In the genomic region with DNA sequence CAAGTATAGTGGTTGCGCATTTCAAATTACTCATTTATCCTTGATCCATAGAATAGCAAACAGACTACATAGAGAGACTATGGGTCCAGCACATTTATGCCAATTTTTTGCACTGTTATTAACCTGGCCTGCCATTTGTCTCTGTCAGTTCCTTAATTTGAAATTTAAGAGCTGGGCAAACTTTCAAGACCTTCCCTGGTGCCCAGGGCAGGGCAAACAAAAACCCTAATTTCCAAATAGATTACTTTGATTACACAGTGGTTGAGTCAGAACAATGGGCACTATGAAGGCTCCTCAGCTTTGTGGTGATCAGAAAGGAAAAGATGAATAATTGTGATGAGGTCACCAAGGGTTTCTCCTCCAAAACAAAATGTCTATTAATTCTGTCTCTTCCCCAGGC, we compare ENCODE assay signal across 18 cellular contexts.
A peak's percentile ranks its signal among the peaks of the same experiment; 100 is the strongest.
DNase-seq lines count a peak whose midpoint lies in the region; ATAC-seq and TF ChIP-seq lines count a peak whose summit lies in the region.
"Had no signal": no experiment of that assay in that cellular context is flagged by ENCODE, and none has a peak within 500 bp of the region (broad histone marks: within the 10 kb centered on the region; RNA-seq: fewer than 3 reads in every experiment).

No MANE protein-coding gene starts in this region.

- H4K20me1 ChIP-seq in mammary epithelial cell (ENCODE audit: insufficient read depth, low read length): no peaks in the 10 kb centered on the region

- H3K27ac ChIP-seq in mammary epithelial cell (ENCODE audit: insufficient read depth, low read depth, low read length) (peak overlapping the region; percentile 90), left ventricle myocardium inferior (replicated peaks) (no peak overlapping the region)
- H3K27ac ChIP-seq: ascending aorta, neutrophil, skin epidermis, stomach had no signal

- dilution Hi-C loops in mammary epithelial cell (cut with HindIII; ENCODE audit: low sequenced_read_pairs): no loop called here

- H3K9me3 Mint-ChIP-seq in mesothelial cell of epicardium: peaks cover 6% of the 10 kb centered on the region
- no peaks in the 10 kb centered on the region for H3K9me3 Mint-ChIP-seq in nephron progenitor cell
- H3K9me3 Mint-ChIP-seq: activated T-helper 1 cell treated with anti-CD3 and anti-CD28 coated beads, Interleukin-12 subunit alpha, Interleukin-12 subunit beta, Interleukin-2, Interleukin-4 antibody, amounts not matched to agents 30 ng/mL and 10 ng/mL and 1 ng/mL, durations not matched to agents 14 hours and 24 hours and 36 hours had no signal

- no peak for ATAC-seq in GM21717 (IDR thresholded peaks at IDR 0.05; ENCODE audit: unreplicated experiment)

- intact Hi-C loops in mammary epithelial cell (cut with micrococcal nuclease) (loop anchor here (5.0 to 10.0 kb wide), 4 partner anchors 53 to 232 kb away; no protein-coding TSS in a partner anchor), left ventricle myocardium inferior (cut with micrococcal nuclease) (no loop called here)

- no peak overlapping the region for H3K4me3 ChIP-seq in MG63
- no peak overlapping the region for H3K4me3 ChIP-seq in mammary epithelial cell (replicated peaks in 1 of 3; ENCODE audit: insufficient read depth in 1 of 3, low read depth in 2 of 3, low read length in 3 of 3)
- no peak overlapping the region for H3K4me3 ChIP-seq in left ventricle myocardium inferior
- H3K4me3 ChIP-seq: ascending aorta, skin epidermis, stomach had no signal

- H2AFZ ChIP-seq in mammary epithelial cell (ENCODE audit: low read depth, low read length): no peak overlapping the region

- no peaks in the 10 kb centered on the region for H3K27me3 Mint-ChIP-seq in mesothelial cell of epicardium (ENCODE audit: low read depth)
- peaks cover 3% of the 10 kb centered on the region for H3K27me3 Mint-ChIP-seq in nephron progenitor cell (ENCODE audit: low read depth, poor library complexity)

- no peaks in the 10 kb centered on the region for H3K36me3 ChIP-seq in MG63
- H3K36me3 ChIP-seq in mammary epithelial cell (ENCODE audit: insufficient read depth, low read length): no peaks in the 10 kb centered on the region
- no peaks in the 10 kb centered on the region for H3K36me3 ChIP-seq in left ventricle myocardium inferior
- H3K36me3 ChIP-seq: ascending aorta, neutrophil, stomach had no signal

- DNase-seq in COLO829 (ENCODE audit: low spot score) (peak; percentile 63), MG63 (peak; percentile 52), mammary epithelial cell (peak; percentile 85), mesothelial cell of epicardium (ENCODE audit: low spot score in 2 of 2, unreplicated experiment in 2 of 2) (no peak), NCI-H345 treated with DMSO at 0.1 percent for 48 hours (lab: John Stamatoyannopoulos, UW; ENCODE audit: unreplicated experiment) (no peak), left ventricle myocardium inferior (no peak), nephron progenitor cell (no peak)
- DNase-seq: H7, Karpas-422, NCI-H1694 treated with DMSO at 0.1 percent for 48 hours, NCI-H526 treated with DMSO at 0.1 percent for 48 hours, RPMI8226, stomach had no signal

- H3K9me3 ChIP-seq in MG63 (0 out of 2 replicates have a peak, but pooled peaks cover 5% of the 10 kb centered on the region), mammary epithelial cell (replicated peaks; ENCODE audit: insufficient read depth, low read length) (no peaks in the 10 kb centered on the region), left ventricle myocardium inferior (replicated peaks) (peaks cover 8% of the 10 kb centered on the region)
- H3K9me3 ChIP-seq: ascending aorta, neutrophil, stomach had no signal

- H3K4me1 ChIP-seq in mammary epithelial cell (ENCODE audit: insufficient read depth, low read length) (peaks cover 57% of the 10 kb centered on the region), left ventricle myocardium inferior (no peaks in the 10 kb centered on the region)

- H3K27me3 ChIP-seq in MG63 (no peaks in the 10 kb centered on the region), mammary epithelial cell (ENCODE audit: insufficient read depth, low read length) (no peaks in the 10 kb centered on the region), left ventricle myocardium inferior (ENCODE audit: low read depth) (no peaks in the 10 kb centered on the region)
- H3K27me3 ChIP-seq: ascending aorta, neutrophil, stomach had no signal

- H3K4me1 Mint-ChIP-seq in mesothelial cell of epicardium: peaks cover 26% of the 10 kb centered on the region
- H3K4me1 Mint-ChIP-seq in nephron progenitor cell: no peaks in the 10 kb centered on the region

- H3K36me3 Mint-ChIP-seq in mesothelial cell of epicardium (no peaks in the 10 kb centered on the region), nephron progenitor cell (ENCODE audit: low read depth) (no peaks in the 10 kb centered on the region)

- CTCF ChIA-PET in mammary epithelial cell (lab: Charles Lee; ENCODE audit: low non-redundant PET): no interaction called here

- H3K4me3 Mint-ChIP-seq in mesothelial cell of epicardium: no peak overlapping the region
- no peak overlapping the region for H3K4me3 Mint-ChIP-seq in nephron progenitor cell
- H3K4me3 Mint-ChIP-seq: activated T-helper 1 cell treated with anti-CD3 and anti-CD28 coated beads, Interleukin-12 subunit alpha, Interleukin-12 subunit beta, Interleukin-2, Interleukin-4 antibody, amounts not matched to agents 30 ng/mL and 10 ng/mL and 1 ng/mL, durations not matched to agents 14 hours and 24 hours and 36 hours had no signal

- in situ Hi-C loops in mammary epithelial cell (cut with MboI; ENCODE audit: low sequenced_read_pairs in 2 of 2): no loop called here

- peak overlapping the region; percentile 50 for H3K27ac Mint-ChIP-seq in mesothelial cell of epicardium
- no peak overlapping the region for H3K27ac Mint-ChIP-seq in nephron progenitor cell
- H3K27ac Mint-ChIP-seq: activated T-helper 1 cell treated with anti-CD3 and anti-CD28 coated beads, Interleukin-12 subunit alpha, Interleukin-12 subunit beta, Interleukin-2, Interleukin-4 antibody, amounts not matched to agents 30 ng/mL and 10 ng/mL and 1 ng/mL, durations not matched to agents 14 hours and 24 hours and 36 hours had no signal

- no peak overlapping the region for H3K9ac ChIP-seq in mammary epithelial cell (ENCODE audit: insufficient read depth, low read length)

- TF ChIP-seq CTCF in mammary epithelial cell (conservative IDR thresholded peaks at IDR 0.05 in 1 of 2, IDR thresholded peaks at IDR 0.05 in 1 of 2; ENCODE audit: extremely low read depth in 1 of 2, insufficient read depth in 1 of 2, low read depth in 1 of 2, low read length in 2 of 2): no peak
- TF ChIP-seq CTCF in mesothelial cell of epicardium (IDR thresholded peaks at IDR 0.05; ENCODE audit: unreplicated experiment): no peak
- no peak for TF ChIP-seq CTCF in left ventricle myocardium inferior (IDR thresholded peaks at IDR 0.05; ENCODE audit: borderline replicate concordance)
- no peak for TF ChIP-seq CTCF in nephron progenitor cell (IDR thresholded peaks at IDR 0.05)

- H3K4me2 ChIP-seq in mammary epithelial cell (ENCODE audit: insufficient read depth, low read depth, low read length): peak overlapping the region; percentile 3

- WGBS in mammary epithelial cell (ENCODE audit: low coverage, missing lambda C conversion rate): 100% methylated on average over 1 of the region's 1 CpG

- H3K79me2 ChIP-seq in mammary epithelial cell (ENCODE audit: insufficient read depth, low read length): no peaks in the 10 kb centered on the region

- BruUV-seq in mammary epithelial cell (replicated peaks; lab: Mats Ljungman, UMichigan): no TSS peak

Comparison
In these comparisons a context has a peak if more than half of its experiments do, and no peak if none do; other contexts are left out.
1. DNase-seq: peak in COLO829 (single experiment), MG63 (single experiment) and mammary epithelial cell (single experiment); none in mesothelial cell of epicardium (0 of 2), NCI-H345 treated with DMSO at 0.1 percent for 48 hours (single experiment), left ventricle myocardium inferior (single experiment) and nephron progenitor cell (single experiment).